26 cellular contexts compared by ENCODE assay signal in genomic region chr15:27714675-27715074, GRCh38.
DNase-seq lines count a peak whose midpoint lies in the region; ATAC-seq and TF ChIP-seq lines count a peak whose summit lies in the region.
"Had no signal": no experiment of that assay in that cellular context is flagged by ENCODE, and none has a peak within 500 bp of the region (broad histone marks: within the 10 kb centered on the region; RNA-seq: fewer than 3 reads in every experiment).

No MANE protein-coding gene starts in this region.

- ATAC-seq in GM18502 (IDR thresholded peaks at IDR 0.05; ENCODE audit: poor library complexity, unreplicated experiment), result no peak
- ATAC-seq in GM19395 (IDR thresholded peaks at IDR 0.05; ENCODE audit: unreplicated experiment), result no peak
- ATAC-seq: A549; CD8-positive, alpha-beta T cell; HepG2; Panc1; T-cell had no signal

- H3K27ac Mint-ChIP-seq in neural progenitor cell, result no peak overlapping the region
- H3K27ac Mint-ChIP-seq: CD8-positive, alpha-beta T cell; T-cell had no signal

- H3K9me3 Mint-ChIP-seq in neural progenitor cell, result peaks cover 36% of the 10 kb centered on the region

- no peak overlapping the region for H3K9ac ChIP-seq in neural progenitor cell

- no peak overlapping the region for H3K4me3 Mint-ChIP-seq in neural progenitor cell
- H3K4me3 Mint-ChIP-seq: CD8-positive, alpha-beta T cell; T-cell had no signal

- peaks cover 9% of the 10 kb centered on the region for H3K4me1 ChIP-seq in neural progenitor cell
- H3K4me1 ChIP-seq: A549 had no signal

- H3K79me2 ChIP-seq in neural progenitor cell (ENCODE audit: low read depth), result no peaks in the 10 kb centered on the region

- DNase-seq in H7 (peak; percentile 58), WERI-Rb-1 (no peak), iPS DF 19.7 (ENCODE audit: low read depth, low spot score) (peak; percentile 12), neural progenitor cell (ENCODE audit: low spot score) (no peak), NCI-H69 (lab: John Stamatoyannopoulos, UW) (no peak)
- DNase-seq: AML-193; C1 segment of cervical spinal cord; CD8-positive, alpha-beta T cell; DMS 273 treated with DMSO at 0.1 percent for 48 hours; DND-41; HCEC 1CT; KBM-7; NCI-H1048; NCI-H1417; NCI-H1694; NCI-H2029 treated with DMSO at 0.1 percent for 48 hours; NCI-H2227 treated with DMSO at 0.1 percent for 48 hours; NCI-H526 treated with DMSO at 0.1 percent for 48 hours; SHP77; T-cell had no signal

- H3K27ac ChIP-seq in WERI-Rb-1 (no peak overlapping the region), neural progenitor cell (no peak overlapping the region)
- H3K27ac ChIP-seq: A549, RWPE1 had no signal

- H4K20me1 ChIP-seq in neural progenitor cell (ENCODE audit: low read depth), result no peaks in the 10 kb centered on the region

- TF ChIP-seq CTCF in WERI-Rb-1 (IDR thresholded peaks at IDR 0.05; ENCODE audit: low read depth, low read length), result peak; percentile 22; the same call in 1 of the 2 replicates
- peak; percentile 5 for TF ChIP-seq CTCF in neural progenitor cell (IDR thresholded peaks at IDR 0.05)

- H3K4me1 Mint-ChIP-seq in neural progenitor cell, result no peaks in the 10 kb centered on the region
- H3K4me1 Mint-ChIP-seq: T-cell had no signal

- peaks cover 16% of the 10 kb centered on the region for H3F3A ChIP-seq in neural progenitor cell (ENCODE audit: low read depth)

- H3K27me3 Mint-ChIP-seq in neural progenitor cell (ENCODE audit: insufficient read depth, low read depth), result no peaks in the 10 kb centered on the region
- H3K27me3 Mint-ChIP-seq: T-cell had no signal

- H2AFZ ChIP-seq in neural progenitor cell (replicated peaks), result no peak overlapping the region

- H3K27me3 ChIP-seq in H7 (ENCODE audit: control insufficient read depth, insufficient read depth, low read length) (no peaks in the 10 kb centered on the region), WERI-Rb-1 (ENCODE audit: insufficient read depth, low read depth, severe bottlenecking) (no peaks in the 10 kb centered on the region), neural progenitor cell (no peaks in the 10 kb centered on the region)

- H3K9me3 ChIP-seq in WERI-Rb-1 (ENCODE audit: severe bottlenecking), result peaks cover 12% of the 10 kb centered on the region
- peaks cover 6% of the 10 kb centered on the region for H3K9me3 ChIP-seq in neural progenitor cell (ENCODE audit: low read depth)

- H3K4me3 ChIP-seq in H7 (ENCODE audit: insufficient read depth, low read depth, low read length) (no peak overlapping the region), WERI-Rb-1 (ENCODE audit: low read depth, low read length) (no peak overlapping the region), neural progenitor cell (no peak overlapping the region)
- H3K4me3 ChIP-seq: A549 had no signal

- no peaks in the 10 kb centered on the region for H3K36me3 ChIP-seq in H7 (replicated peaks; ENCODE audit: control insufficient read depth, insufficient read depth, low read length)
- H3K36me3 ChIP-seq in WERI-Rb-1, result no peaks in the 10 kb centered on the region
- peaks cover 5% of the 10 kb centered on the region for H3K36me3 ChIP-seq in neural progenitor cell

- no peak overlapping the region for H3K4me2 ChIP-seq in neural progenitor cell
- H3K4me2 ChIP-seq: A549 had no signal

- no peaks in the 10 kb centered on the region for H3K36me3 Mint-ChIP-seq in neural progenitor cell
- H3K36me3 Mint-ChIP-seq: CD8-positive, alpha-beta T cell; T-cell had no signal

Comparison
In these comparisons a context has a peak if more than half of its experiments do, and no peak if none do; other contexts are left out.
1. DNase-seq: peak in H7 (single experiment) and iPS DF 19.7 (single experiment); none in WERI-Rb-1 (single experiment), neural progenitor cell (single experiment) and NCI-H69 (single experiment).